ENCODE assay signal across 1 cellular context in the genomic region with DNA sequence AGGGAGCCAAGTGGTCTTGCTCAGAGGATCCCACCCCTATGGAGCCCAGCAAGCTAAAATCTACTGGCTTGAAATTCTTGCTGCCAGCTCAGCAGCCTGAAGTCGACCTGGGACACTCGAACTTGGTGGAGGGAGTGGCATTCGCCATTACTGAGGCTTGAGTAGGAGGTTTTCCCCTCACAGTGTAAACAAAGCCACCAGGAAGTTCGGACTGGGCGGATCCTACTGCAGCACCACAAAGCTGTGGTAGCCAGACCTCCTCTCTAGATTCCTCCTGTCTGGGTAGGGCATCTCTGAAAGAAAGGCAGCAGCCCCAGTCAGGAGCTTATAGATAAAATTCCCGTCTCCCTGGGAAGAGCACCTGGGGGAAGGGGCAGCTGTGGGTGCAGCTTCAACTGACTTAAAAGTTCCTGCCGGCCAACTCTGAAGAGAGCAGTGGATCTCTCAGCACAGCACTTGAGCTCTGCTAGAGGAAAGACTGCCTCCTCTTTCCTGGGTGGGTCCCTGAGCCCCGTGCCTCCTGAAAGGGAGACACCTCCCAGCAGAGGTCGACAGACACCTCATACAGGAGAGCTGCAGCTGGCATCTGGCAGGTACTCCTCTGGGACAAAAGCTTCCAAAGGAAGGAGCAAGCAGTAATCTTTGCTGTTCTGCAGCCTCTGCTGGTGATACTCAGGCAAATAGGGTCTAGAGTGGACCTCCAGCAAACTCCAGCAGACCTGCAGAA.
TF ChIP-seq lines count a peak whose summit lies in the region.

No MANE protein-coding gene starts in this region.

TF ChIP-seq in HCT116, 20 proteins besides CTCF, POLR2A, EP300 and RAD21 (continued from another document):
- TF ChIP-seq, protein P1, sequence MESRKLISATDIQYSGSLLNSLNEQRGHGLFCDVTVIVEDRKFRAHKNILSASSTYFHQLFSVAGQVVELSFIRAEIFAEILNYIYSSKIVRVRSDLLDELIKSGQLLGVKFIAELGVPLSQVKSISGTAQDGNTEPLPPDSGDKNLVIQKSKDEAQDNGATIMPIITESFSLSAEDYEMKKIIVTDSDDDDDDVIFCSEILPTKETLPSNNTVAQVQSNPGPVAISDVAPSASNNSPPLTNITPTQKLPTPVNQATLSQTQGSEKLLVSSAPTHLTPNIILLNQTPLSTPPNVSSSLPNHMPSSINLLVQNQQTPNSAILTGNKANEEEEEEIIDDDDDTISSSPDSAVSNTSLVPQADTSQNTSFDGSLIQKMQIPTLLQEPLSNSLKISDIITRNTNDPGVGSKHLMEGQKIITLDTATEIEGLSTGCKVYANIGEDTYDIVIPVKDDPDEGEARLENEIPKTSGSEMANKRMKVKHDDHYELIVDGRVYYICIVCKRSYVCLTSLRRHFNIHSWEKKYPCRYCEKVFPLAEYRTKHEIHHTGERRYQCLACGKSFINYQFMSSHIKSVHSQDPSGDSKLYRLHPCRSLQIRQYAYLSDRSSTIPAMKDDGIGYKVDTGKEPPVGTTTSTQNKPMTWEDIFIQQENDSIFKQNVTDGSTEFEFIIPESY (IDR thresholded peaks at IDR 0.05; ENCODE audit: extremely low read depth, insufficient replicate concordance, low read length): no peak
- no peak for TF ChIP-seq CEBPB (IDR thresholded peaks at IDR 0.05; ENCODE audit: low read depth)
- TF ChIP-seq ZNF274 (IDR thresholded peaks at IDR 0.05; ENCODE audit: low read depth, low read length): no peak
